ENCODE assay signal across 8 cellular contexts in the genomic region with DNA sequence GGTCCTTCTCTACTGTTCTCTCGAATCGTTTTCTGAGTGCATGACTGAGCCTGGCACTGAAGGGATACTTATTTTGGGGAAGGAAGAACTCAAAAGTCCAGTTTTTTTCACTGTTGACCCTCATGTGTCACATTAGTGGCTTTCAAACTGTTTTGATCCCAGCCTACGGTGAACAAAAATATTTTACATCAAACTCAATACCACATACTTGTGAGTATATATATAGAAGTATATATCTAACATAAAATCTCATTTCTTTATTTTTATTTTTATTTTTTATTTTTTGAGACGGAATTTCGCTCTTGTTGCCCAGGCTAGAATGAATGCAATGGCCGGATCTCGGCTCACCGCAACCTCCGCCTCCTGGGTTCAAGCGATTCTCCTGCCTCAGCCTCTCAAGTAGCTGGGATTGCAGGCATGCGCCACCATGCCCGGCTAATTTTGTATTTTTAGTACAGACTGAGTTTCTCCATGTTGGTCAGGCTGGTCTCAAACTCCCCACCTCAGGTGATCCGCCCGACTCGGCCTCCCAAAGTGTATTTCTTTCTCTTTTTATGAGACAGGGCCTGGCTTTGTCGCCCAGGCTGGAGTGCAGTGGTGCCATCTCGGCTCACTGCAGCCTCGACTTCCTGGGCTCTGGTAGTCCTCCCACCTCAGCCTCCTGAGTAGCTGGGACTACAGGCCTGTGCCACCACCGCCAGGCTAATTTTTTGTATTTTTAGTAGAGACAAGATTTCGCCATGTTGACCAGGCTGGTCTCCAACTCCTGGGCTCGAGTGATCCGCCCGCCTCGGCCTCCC. TPM values are rescaled to one million over a fixed set of nuclear protein-coding genes. Genes with fewer than 3 reads are reported as not detected.
DNase-seq lines count a peak whose midpoint lies in the region; ATAC-seq and TF ChIP-seq lines count a peak whose summit lies in the region.
"Not testable (repeated sequence)": the region's sequence is repeated elsewhere in the genome, so short reads cannot be mapped to it uniquely, and the experiment has no call there.

No MANE protein-coding gene starts in this region.

- intact Hi-C loops in sigmoid colon (cut with DNase I), result loop anchor here (2.0 to 5.0 kb wide), 3 partner anchors 54 to 131 kb away; a partner anchor contains a TSS

- peak overlapping the region; percentile 100 for H3K27ac Mint-ChIP-seq in central memory CD8-positive, alpha-beta T cell (ENCODE audit: low read depth)
- H3K27ac Mint-ChIP-seq in glutamatergic neuron (ENCODE audit: unreplicated experiment), result peak overlapping the region; percentile 94

- not testable (repeated sequence) for H3K79me2 ChIP-seq in OCI-LY3 (ENCODE audit: low read length)

- WGBS in mesodermal cell (ENCODE audit: insufficient coverage in 2 of 2), 2 experiments, result 84 to 87% methylated on average over 18 to 20 of the region's 24 CpGs
- WGBS in sigmoid colon, 2 donors, result 82 to 86% methylated on average over 24 of the region's 24 CpGs
- WGBS in urinary bladder, result 83% methylated on average over 24 of the region's 24 CpGs

- not testable (repeated sequence) for ATAC-seq in activated T-cell treated with anti-CD3 and anti-CD28 coated beads, Interleukin-2, amount 50 U/mL, for 4 hours; central memory CD8-positive, alpha-beta T cell (replicated peaks; ENCODE audit: extremely low read depth, poor library complexity, severe bottlenecking)

- H3K4me2 ChIP-seq in OCI-LY3 (ENCODE audit: low read length), result peak overlapping the region; percentile 74

- H3K4me3 Mint-ChIP-seq in activated T-cell treated with anti-CD3 and anti-CD28 coated beads, Interleukin-2, amount 50 U/mL, for 4 hours, result peak overlapping the region; percentile 98
- peak overlapping the region; percentile 99 for H3K4me3 Mint-ChIP-seq in central memory CD8-positive, alpha-beta T cell
- peak overlapping the region; percentile 96 for H3K4me3 Mint-ChIP-seq in glutamatergic neuron (ENCODE audit: unreplicated experiment)

- H3K4me3 ChIP-seq in GM06990 (replicated peaks; ENCODE audit: low read depth, low read length) (peak overlapping the region; percentile 90), OCI-LY3 (ENCODE audit: low read length) (peak overlapping the region; percentile 99), mesodermal cell (ENCODE audit: extremely low read depth, insufficient read depth, low read length, poor library complexity, severe bottlenecking) (peak overlapping the region; percentile 66), sigmoid colon (peak overlapping the region; percentile 61 to 71 (median 64)), urinary bladder (ENCODE audit: low read depth, low read length) (peak overlapping the region; percentile 52)

- not testable (repeated sequence) for H3K36me3 ChIP-seq in GM06990 (ENCODE audit: control insufficient read depth, insufficient read depth, low read length); OCI-LY3 (replicated peaks; ENCODE audit: low read depth, low read length); mesodermal cell (ENCODE audit: control insufficient read depth, insufficient read depth, low read length); sigmoid colon; urinary bladder (ENCODE audit: insufficient read depth)

- TF ChIP-seq EP300 in sigmoid colon (IDR thresholded peaks at IDR 0.05), result not testable (repeated sequence)

- not testable (repeated sequence) for H3K27me3 Mint-ChIP-seq in activated T-cell treated with anti-CD3 and anti-CD28 coated beads, Interleukin-2, amount 50 U/mL, for 4 hours (ENCODE audit: low read depth); central memory CD8-positive, alpha-beta T cell; glutamatergic neuron (ENCODE audit: unreplicated experiment)

- H3K4me1 ChIP-seq in OCI-LY3 (ENCODE audit: low read length); mesodermal cell (ENCODE audit: control insufficient read depth, insufficient read depth, low read length, poor library complexity, severe bottlenecking); urinary bladder (ENCODE audit: insufficient read depth): not testable (repeated sequence)
- H3K4me1 ChIP-seq in sigmoid colon, result peaks cover 0 to 13% (median 10%) of the 10 kb centered on the region in 4 donors

- DNase-seq in GM06990 (ENCODE audit: extremely low read depth, insufficient read length); activated T-cell treated with anti-CD3 and anti-CD28 coated beads, Interleukin-2, amount 50 U/mL, for 4 hours; central memory CD8-positive, alpha-beta T cell (ENCODE audit: low spot score in 2 of 2); glutamatergic neuron; sigmoid colon: not testable (repeated sequence)

- H3K36me3 Mint-ChIP-seq in activated T-cell treated with anti-CD3 and anti-CD28 coated beads, Interleukin-2, amount 50 U/mL, for 4 hours (ENCODE audit: insufficient read depth); glutamatergic neuron (ENCODE audit: unreplicated experiment): not testable (repeated sequence)
- H3K36me3 Mint-ChIP-seq in central memory CD8-positive, alpha-beta T cell (ENCODE audit: insufficient read depth), result peaks cover 16% of the 10 kb centered on the region

- H3K27ac ChIP-seq in OCI-LY3 (ENCODE audit: low read length) (peak overlapping the region; percentile 75), mesodermal cell (ENCODE audit: low read depth, low read length, severe bottlenecking) (peak overlapping the region; percentile 99), sigmoid colon (peak overlapping the region; percentile 94 to 97 (median 95)), urinary bladder (ENCODE audit: low read depth) (peak overlapping the region; percentile 90)

- not testable (repeated sequence) for H3K9me3 ChIP-seq in OCI-LY3 (ENCODE audit: insufficient read depth, low read length); sigmoid colon
- peaks cover 13% of the 10 kb centered on the region for H3K9me3 ChIP-seq in mesodermal cell (ENCODE audit: control insufficient read depth, low read length)

- H3K27me3 ChIP-seq in GM06990 (replicated peaks; ENCODE audit: control insufficient read depth, insufficient read depth, low read length); OCI-LY3 (ENCODE audit: low read depth, low read length); sigmoid colon: not testable (repeated sequence)

- H2AFZ ChIP-seq in OCI-LY3 (ENCODE audit: low read depth, low read length), result peak overlapping the region; percentile 97

- not testable (repeated sequence) for TF ChIP-seq CTCF in GM06990 (IDR thresholded peaks at IDR 0.05; ENCODE audit: insufficient read depth, low read length, poor library complexity, severe bottlenecking); OCI-LY3 (IDR thresholded peaks at IDR 0.05; ENCODE audit: low read depth, low read length); glutamatergic neuron (IDR thresholded peaks at IDR 0.05; ENCODE audit: partially characterized antibody, unreplicated experiment); sigmoid colon (IDR thresholded peaks at IDR 0.05)

- not testable (repeated sequence) for H3K9me3 Mint-ChIP-seq in activated T-cell treated with anti-CD3 and anti-CD28 coated beads, Interleukin-2, amount 50 U/mL, for 4 hours; central memory CD8-positive, alpha-beta T cell; glutamatergic neuron (ENCODE audit: unreplicated experiment)

- H3K4me1 Mint-ChIP-seq in activated T-cell treated with anti-CD3 and anti-CD28 coated beads, Interleukin-2, amount 50 U/mL, for 4 hours (ENCODE audit: low read depth), result peaks cover 25% of the 10 kb centered on the region
- H3K4me1 Mint-ChIP-seq in central memory CD8-positive, alpha-beta T cell; glutamatergic neuron (ENCODE audit: low read depth, unreplicated experiment): not testable (repeated sequence)

- not testable (repeated sequence) for TF ChIP-seq POLR2A in sigmoid colon (IDR thresholded peaks at IDR 0.05)

- peak overlapping the region; percentile 98 for H3K9ac ChIP-seq in OCI-LY3 (ENCODE audit: low read length)

- not testable (repeated sequence) for H4K20me1 ChIP-seq in OCI-LY3 (ENCODE audit: insufficient read depth, low read length)

RNA-seq across cellular contexts. Expression of a gene that starts 0.8 kb away (rescaled TPM):
- total RNA-seq in activated T-cell treated with anti-CD3 and anti-CD28 coated beads, Interleukin-2, amount 50 U/mL, for 4 hours, result 10 to 100 TPM; 11.3 to 11.7 (median 11.6) TPM
- 20.3 TPM for total RNA-seq in glutamatergic neuron (ENCODE audit: unreplicated experiment)
- polyA plus RNA-seq in mesodermal cell (2013, experiment 1 of 2), result 10.2 TPM
- 12.9 TPM for polyA plus RNA-seq in mesodermal cell (2013, experiment 2 of 2)
- total RNA-seq in sigmoid colon, result 10 to 100 TPM; 11.2 to 15.3 (median 11.6) TPM
- 1 to 10 TPM; 6.9 to 7.3 (median 7.2) TPM for polyA plus RNA-seq in sigmoid colon
- 19.0 TPM for total RNA-seq in urinary bladder
- 7.6 TPM for polyA plus RNA-seq in urinary bladder

RNA-seq across cellular contexts. Expression of a gene that starts 52.2 kb away (rescaled TPM):
- 10 to 100 TPM; 15.7 to 19.3 (median 17.6) TPM for total RNA-seq in activated T-cell treated with anti-CD3 and anti-CD28 coated beads, Interleukin-2, amount 50 U/mL, for 4 hours
- 95.1 TPM for total RNA-seq in glutamatergic neuron (ENCODE audit: unreplicated experiment)
- 26.5 TPM for polyA plus RNA-seq in mesodermal cell (2013, experiment 1 of 2)
- 26.3 TPM for polyA plus RNA-seq in mesodermal cell (2013, experiment 2 of 2)
- total RNA-seq in sigmoid colon, result 10 to 100 TPM; 19.3 to 54.0 (median 30.3) TPM
- 10 to 100 TPM; 20.4 to 43.7 (median 38.8) TPM for polyA plus RNA-seq in sigmoid colon
- total RNA-seq in urinary bladder, result 40.0 TPM
- 53.0 TPM for polyA plus RNA-seq in urinary bladder
